In genomic region chr2:54598347-54599325, GRCh38 we compare ENCODE assay signal across 2 cellular contexts.
TF ChIP-seq lines count a peak whose summit lies in the region.

No MANE protein-coding gene starts in this region.

TF ChIP-seq in K562, 482 proteins besides CTCF, POLR2A, EP300 and RAD21 (continued from another document and continues in another):
- TF ChIP-seq YY1 (IDR thresholded peaks at IDR 0.05; ENCODE audit: borderline replicate concordance in 1 of 3, control insufficient read depth in 1 of 3, extremely low read depth in 1 of 3, insufficient read depth in 3 of 3, insufficient read length in 1 of 3, insufficient replicate concordance in 2 of 3, low read depth in 1 of 3, low read length in 2 of 3) (no peak), U2AF2 (optimal IDR thresholded peaks at IDR 0.05; ENCODE audit: low read depth, low read length) (no peak), RFX7 (CRISPR knock-in tag; IDR thresholded peaks at IDR 0.05) (no peak), CXXC5 (CRISPR knock-in tag; IDR thresholded peaks at IDR 0.05) (no peak), EHMT2 (IDR thresholded peaks at IDR 0.05) (peak; percentile 71; the same call in 1 of the 2 replicates), FOXJ3 (CRISPR knock-in tag; IDR thresholded peaks at IDR 0.05) (no peak), ZNF143 (CRISPR knock-in tag; IDR thresholded peaks at IDR 0.05) (no peak), GTF2E2 (tag; IDR thresholded peaks at IDR 0.05) (no peak), CEBPB (tag; IDR thresholded peaks at IDR 0.05) (peak; percentile 86), SP2 (IDR thresholded peaks at IDR 0.05; ENCODE audit: extremely low read depth, low read depth, low read length, poor library complexity, severe bottlenecking) (no peak), FOXK2 (conservative IDR thresholded peaks at IDR 0.05 in 1 of 2, IDR thresholded peaks at IDR 0.05 in 1 of 2; ENCODE audit: low read depth in 2 of 2) (no peak), RNF219 (CRISPR knock-in tag; IDR thresholded peaks at IDR 0.05) (no peak), SAFB2 (IDR thresholded peaks at IDR 0.05; ENCODE audit: borderline replicate concordance, low read depth, low read length, severe bottlenecking) (no peak), TBP (optimal IDR thresholded peaks at IDR 0.05; ENCODE audit: low read depth, low read length) (no peak), ELF1 (tag; IDR thresholded peaks at IDR 0.05) (no peak), STAT6 (CRISPR knock-in tag; IDR thresholded peaks at IDR 0.05) (no peak), TGIF2 (CRISPR knock-in tag; IDR thresholded peaks at IDR 0.05) (no peak), LARP7 (IDR thresholded peaks at IDR 0.05) (no peak), ZNF316 (IDR thresholded peaks at IDR 0.05) (peak; percentile 58; the same call in 1 of the 2 replicates), CBX3 (IDR thresholded peaks at IDR 0.05; ENCODE audit: borderline replicate concordance in 1 of 2, low read length in 2 of 2) (no peak), SOX6 (IDR thresholded peaks at IDR 0.05) (no peak)
- TF ChIP-seq, protein P1, sequence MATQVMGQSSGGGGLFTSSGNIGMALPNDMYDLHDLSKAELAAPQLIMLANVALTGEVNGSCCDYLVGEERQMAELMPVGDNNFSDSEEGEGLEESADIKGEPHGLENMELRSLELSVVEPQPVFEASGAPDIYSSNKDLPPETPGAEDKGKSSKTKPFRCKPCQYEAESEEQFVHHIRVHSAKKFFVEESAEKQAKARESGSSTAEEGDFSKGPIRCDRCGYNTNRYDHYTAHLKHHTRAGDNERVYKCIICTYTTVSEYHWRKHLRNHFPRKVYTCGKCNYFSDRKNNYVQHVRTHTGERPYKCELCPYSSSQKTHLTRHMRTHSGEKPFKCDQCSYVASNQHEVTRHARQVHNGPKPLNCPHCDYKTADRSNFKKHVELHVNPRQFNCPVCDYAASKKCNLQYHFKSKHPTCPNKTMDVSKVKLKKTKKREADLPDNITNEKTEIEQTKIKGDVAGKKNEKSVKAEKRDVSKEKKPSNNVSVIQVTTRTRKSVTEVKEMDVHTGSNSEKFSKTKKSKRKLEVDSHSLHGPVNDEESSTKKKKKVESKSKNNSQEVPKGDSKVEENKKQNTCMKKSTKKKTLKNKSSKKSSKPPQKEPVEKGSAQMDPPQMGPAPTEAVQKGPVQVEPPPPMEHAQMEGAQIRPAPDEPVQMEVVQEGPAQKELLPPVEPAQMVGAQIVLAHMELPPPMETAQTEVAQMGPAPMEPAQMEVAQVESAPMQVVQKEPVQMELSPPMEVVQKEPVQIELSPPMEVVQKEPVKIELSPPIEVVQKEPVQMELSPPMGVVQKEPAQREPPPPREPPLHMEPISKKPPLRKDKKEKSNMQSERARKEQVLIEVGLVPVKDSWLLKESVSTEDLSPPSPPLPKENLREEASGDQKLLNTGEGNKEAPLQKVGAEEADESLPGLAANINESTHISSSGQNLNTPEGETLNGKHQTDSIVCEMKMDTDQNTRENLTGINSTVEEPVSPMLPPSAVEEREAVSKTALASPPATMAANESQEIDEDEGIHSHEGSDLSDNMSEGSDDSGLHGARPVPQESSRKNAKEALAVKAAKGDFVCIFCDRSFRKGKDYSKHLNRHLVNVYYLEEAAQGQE (CRISPR knock-in tag; IDR thresholded peaks at IDR 0.05; ENCODE audit: low read depth): peak; percentile 84
- TF ChIP-seq, protein P2, sequence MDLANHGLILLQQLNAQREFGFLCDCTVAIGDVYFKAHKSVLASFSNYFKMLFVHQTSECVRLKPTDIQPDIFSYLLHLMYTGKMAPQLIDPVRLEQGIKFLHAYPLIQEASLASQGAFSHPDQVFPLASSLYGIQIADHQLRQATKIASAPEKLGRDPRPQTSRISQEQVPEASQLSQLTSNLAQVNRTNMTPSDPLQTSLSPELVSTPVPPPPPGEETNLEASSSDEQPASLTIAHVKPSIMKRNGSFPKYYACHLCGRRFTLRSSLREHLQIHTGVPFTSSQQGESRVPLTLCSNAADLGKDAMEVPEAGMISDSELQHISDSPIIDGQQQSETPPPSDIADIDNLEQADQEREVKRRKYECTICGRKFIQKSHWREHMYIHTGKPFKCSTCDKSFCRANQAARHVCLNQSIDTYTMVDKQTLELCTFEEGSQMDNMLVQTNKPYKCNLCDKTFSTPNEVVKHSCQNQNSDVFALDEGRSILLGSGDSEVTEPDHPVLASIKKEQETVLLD (IDR thresholded peaks at IDR 0.05): no peak

TF ChIP-seq in liver, 16 proteins besides CTCF, POLR2A, EP300 and RAD21:
- TF ChIP-seq, protein P1 (IDR thresholded peaks at IDR 0.05): peak; percentile 93
- TF ChIP-seq, protein P3, sequence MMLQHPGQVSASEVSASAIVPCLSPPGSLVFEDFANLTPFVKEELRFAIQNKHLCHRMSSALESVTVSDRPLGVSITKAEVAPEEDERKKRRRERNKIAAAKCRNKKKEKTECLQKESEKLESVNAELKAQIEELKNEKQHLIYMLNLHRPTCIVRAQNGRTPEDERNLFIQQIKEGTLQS (IDR thresholded peaks at IDR 0.05): no peak
